Comparison of ENCODE assay signal across 23 cellular contexts in genomic region chr19:31144069-31144468, GRCh38.
DNase-seq lines count a peak whose midpoint lies in the region; ATAC-seq, FAIRE-seq and TF ChIP-seq lines count a peak whose summit lies in the region.
"Had no signal": no experiment of that assay in that cellular context is flagged by ENCODE, and none has a peak within 500 bp of the region (broad histone marks: within the 10 kb centered on the region; RNA-seq: fewer than 3 reads in every experiment).

No MANE protein-coding gene starts in this region.

- no peak for TF ChIP-seq EP300 in HepG2 (IDR thresholded peaks at IDR 0.05; ENCODE audit: low read depth in 2 of 2, low read length in 2 of 2)
- no peak for TF ChIP-seq EP300 in HepG2 (CRISPR knock-in tag; IDR thresholded peaks at IDR 0.05; ENCODE audit: borderline replicate concordance)

- 0% methylated on average over 3 of the region's 3 CpGs for WGBS in HepG2 (ENCODE audit: low lambda C conversion rate)
- 31% methylated on average over 3 of the region's 3 CpGs for WGBS in right lobe of liver (ENCODE audit: insufficient coverage, low coverage, low lambda C conversion rate, missing lambda C conversion rate)

- H3K4me2 ChIP-seq in HepG2 (ENCODE audit: low read depth, low read length) (no peak overlapping the region), osteoblast (ENCODE audit: insufficient read depth, low read length) (no peak overlapping the region)
- H3K4me2 ChIP-seq: A549, GM23338 had no signal

- no peaks in the 10 kb centered on the region for H3K36me3 Mint-ChIP-seq in Caco-2 (ENCODE audit: insufficient read depth, unreplicated experiment)
- H3K36me3 Mint-ChIP-seq: CD4-positive, CD25-positive, alpha-beta regulatory T cell; CD8-positive, alpha-beta T cell had no signal

- DNase-seq in HepG2 (ENCODE audit: low spot score) (no peak), right lobe of liver (no peak), MV-4-11 (lab: John Stamatoyannopoulos, UW) (peak; percentile 55), osteoblast (ENCODE audit: insufficient read length, low spot score, missing footprints) (peak; percentile 3), Caco-2 (no peak), NCI-H1436 (lab: John Stamatoyannopoulos, UW) (no peak)
- DNase-seq: 8988T; ACHN; C1 segment of cervical spinal cord; CD4-positive, CD25-positive, alpha-beta regulatory T cell; CD8-positive, alpha-beta T cell; DMS 273 treated with DMSO at 0.1 percent for 48 hours; DMS79; EL; GDM1; H9; HFFc6 had no signal

- in situ Hi-C loops in HepG2 (cut with HindIII; ENCODE audit: extremely low pct_ligation_motif_present, low pct_unique_long_range_greater_than_20kb), result no loop called here

- FAIRE-seq in HepG2 (lab: Jason Lieb, UNC), result no peak
- FAIRE-seq: D721Med, GM12878, GM19239 had no signal

- H3K4me3 Mint-ChIP-seq in Caco-2 (ENCODE audit: unreplicated experiment), result no peak overlapping the region
- H3K4me3 Mint-ChIP-seq: CD4-positive, CD25-positive, alpha-beta regulatory T cell; CD8-positive, alpha-beta T cell; GM23338; H9; HFFc6 had no signal

- no peak overlapping the region for H3K9ac ChIP-seq in HepG2 (ENCODE audit: insufficient read depth, low read depth, low read length)

- TF ChIP-seq POLR2A in HepG2 (IDR thresholded peaks at IDR 0.05; ENCODE audit: insufficient read depth in 1 of 2, low read depth in 2 of 2, low read length in 2 of 2) (no peak), right lobe of liver (IDR thresholded peaks at IDR 0.05) (no peak)

- no peak overlapping the region for H3K27ac Mint-ChIP-seq in Caco-2 (ENCODE audit: unreplicated experiment)
- H3K27ac Mint-ChIP-seq: CD8-positive, alpha-beta T cell; GM23338; H9; HFFc6 had no signal

- BruUV-seq in HepG2 (replicated peaks; lab: Mats Ljungman, UMichigan) (no TSS peak), Caco-2 (replicated peaks; lab: Mats Ljungman, UMichigan) (no TSS peak)

- H3K9me3 Mint-ChIP-seq in Caco-2 (ENCODE audit: unreplicated experiment), result no peaks in the 10 kb centered on the region
- H3K9me3 Mint-ChIP-seq: CD8-positive, alpha-beta T cell; GM23338; H9; HFFc6 had no signal

- H3K27me3 Mint-ChIP-seq in Caco-2 (ENCODE audit: insufficient read depth, unreplicated experiment), result peaks cover 8% of the 10 kb centered on the region
- H3K27me3 Mint-ChIP-seq: CD4-positive, CD25-positive, alpha-beta regulatory T cell had no signal

- H3K27ac ChIP-seq in HepG2 (ENCODE audit: extremely low read length, insufficient read depth, low read length) (no peak overlapping the region), right lobe of liver (no peak overlapping the region), osteoblast (ENCODE audit: low read depth, low read length) (no peak overlapping the region)
- H3K27ac ChIP-seq: A549 had no signal

- intact Hi-C loops in HepG2 (cut with micrococcal nuclease; ENCODE audit: unreplicated experiment), result no loop called here
- intact Hi-C loops in right lobe of liver (cut with DNase I), result no loop called here
- intact Hi-C loops in Caco-2 (cut with micrococcal nuclease; ENCODE audit: unreplicated experiment), result no loop called here

- H2AFZ ChIP-seq in HepG2 (ENCODE audit: low read length) (no peak overlapping the region), osteoblast (ENCODE audit: low read length) (no peak overlapping the region)
- H2AFZ ChIP-seq: GM23338 had no signal

- H4K20me1 ChIP-seq in HepG2 (ENCODE audit: insufficient read depth, low read length) (no peaks in the 10 kb centered on the region), osteoblast (ENCODE audit: insufficient read depth, low read length) (no peaks in the 10 kb centered on the region)

- H3K4me3 ChIP-seq in HepG2 (replicated peaks in 1 of 3; ENCODE audit: insufficient read depth in 1 of 3, low read depth in 2 of 3, low read length in 3 of 3) (no peak overlapping the region), right lobe of liver (no peak overlapping the region), osteoblast (ENCODE audit: insufficient read depth, low read length) (no peak overlapping the region), Caco-2 (ENCODE audit: low read depth, low read length) (no peak overlapping the region)
- H3K4me3 ChIP-seq: A549, GM12878, GM23338 had no signal

- H3K36me3 ChIP-seq in HepG2 (replicated peaks in 1 of 2; ENCODE audit: control insufficient read depth in 1 of 2, insufficient read depth in 2 of 2, low read length in 2 of 2) (no peaks in the 10 kb centered on the region), right lobe of liver (no peaks in the 10 kb centered on the region), osteoblast (ENCODE audit: insufficient read depth, low read length) (no peaks in the 10 kb centered on the region), Caco-2 (ENCODE audit: control insufficient read depth, insufficient read depth, low read length) (no peaks in the 10 kb centered on the region)

- TF ChIP-seq CTCF in HepG2 (CRISPR knock-in tag; IDR thresholded peaks at IDR 0.05), result no peak
- TF ChIP-seq CTCF in right lobe of liver (IDR thresholded peaks at IDR 0.05), result no peak
- TF ChIP-seq CTCF in osteoblast (IDR thresholded peaks at IDR 0.05; ENCODE audit: extremely low read depth, low read depth, low read length), result no peak
- TF ChIP-seq CTCF in Caco-2 (IDR thresholded peaks at IDR 0.05; ENCODE audit: insufficient read depth in 1 of 2, low read depth in 1 of 2, low read length in 1 of 2, severe bottlenecking in 1 of 2, unreplicated experiment in 1 of 2), result no peak

- H3K4me1 ChIP-seq in HepG2 (ENCODE audit: insufficient read depth, low read length), result no peaks in the 10 kb centered on the region
- H3K4me1 ChIP-seq in right lobe of liver, result no peaks in the 10 kb centered on the region
- H3K4me1 ChIP-seq in osteoblast (ENCODE audit: insufficient read depth, low read length), result peaks cover 32% of the 10 kb centered on the region
- H3K4me1 ChIP-seq in Caco-2, result no peaks in the 10 kb centered on the region

- H3K9me3 ChIP-seq in HepG2 (ENCODE audit: low read length) (peaks cover 77% of the 10 kb centered on the region), right lobe of liver (no peaks in the 10 kb centered on the region), osteoblast (ENCODE audit: low read depth, low read length) (no peaks in the 10 kb centered on the region), Caco-2 (no peaks in the 10 kb centered on the region)
- H3K9me3 ChIP-seq: A549 had no signal

- ATAC-seq in HepG2 (no peak), right lobe of liver (no peak)
- ATAC-seq: A549; CD8-positive, alpha-beta T cell; GM12878; HCT116 had no signal

- H3K27me3 ChIP-seq in HepG2 (ENCODE audit: control insufficient read depth in 1 of 2, insufficient read depth in 2 of 2, low read length in 2 of 2) (no peaks in the 10 kb centered on the region), right lobe of liver (no peaks in the 10 kb centered on the region), osteoblast (ENCODE audit: insufficient read depth, low read length) (no peaks in the 10 kb centered on the region), Caco-2 (replicated peaks; ENCODE audit: control insufficient read depth, insufficient read depth, low read length) (no peaks in the 10 kb centered on the region)

- POLR2A ChIA-PET in HepG2 (lab: Yijun Ruan, JAX) (no interaction called here), Caco-2 (lab: Charles Lee) (no interaction called here)

- no peaks in the 10 kb centered on the region for H3K4me1 Mint-ChIP-seq in Caco-2 (ENCODE audit: low read depth, unreplicated experiment)
- H3K4me1 Mint-ChIP-seq: CD4-positive, CD25-positive, alpha-beta regulatory T cell had no signal

- CTCF ChIA-PET in HepG2 (lab: Yijun Ruan, JAX; ENCODE audit: low intra/inter-chr PET ratio, low total read pairs), result no interaction called here
- CTCF ChIA-PET in Caco-2 (lab: Charles Lee), result no interaction called here

- H3K79me2 ChIP-seq in HepG2 (ENCODE audit: insufficient read depth, low read length) (no peaks in the 10 kb centered on the region), osteoblast (ENCODE audit: insufficient read depth, low read length) (no peaks in the 10 kb centered on the region)

- no peak for TF ChIP-seq RAD21 in HepG2 (CRISPR knock-in tag; IDR thresholded peaks at IDR 0.05)

TF ChIP-seq in HepG2, 621 proteins besides CTCF, POLR2A, EP300 and RAD21:
- TF ChIP-seq ZNF207 (IDR thresholded peaks at IDR 0.05; ENCODE audit: borderline replicate concordance), result no peak
- peak; percentile 9; the same call in 1 of the 2 replicates for TF ChIP-seq CREB1 (IDR thresholded peaks at IDR 0.05)
- TF ChIP-seq CREB1 (CRISPR knock-in tag; IDR thresholded peaks at IDR 0.05), result no peak

Comparison
In these comparisons a context has a peak if more than half of its experiments do, and no peak if none do; other contexts are left out.
1. DNase-seq: peak in MV-4-11 (single experiment) and osteoblast (single experiment); none in HepG2 (single experiment), right lobe of liver (0 of 3), Caco-2 (0 of 2) and NCI-H1436 (single experiment).